Comparison of ENCODE assay signal across 1 cellular context in genomic region chr17:76367647-76368046, GRCh38.
TF ChIP-seq lines count a peak whose summit lies in the region.

No MANE protein-coding gene starts in this region.

TF ChIP-seq in HepG2, 621 proteins besides CTCF, POLR2A, EP300 and RAD21 (continued from another document and continues in another):
- peak; percentile 36; the same call in 1 of the 2 replicates for TF ChIP-seq ARID5B (CRISPR knock-in tag; IDR thresholded peaks at IDR 0.05)
- TF ChIP-seq BRCA1 (CRISPR knock-in tag; IDR thresholded peaks at IDR 0.05), result no peak
- TF ChIP-seq ZNF746 (CRISPR knock-in tag; IDR thresholded peaks at IDR 0.05), result no peak
- no peak for TF ChIP-seq RBM22 (optimal IDR thresholded peaks at IDR 0.05; ENCODE audit: low read length)
- no peak for TF ChIP-seq PLSCR1 (CRISPR knock-in tag; IDR thresholded peaks at IDR 0.05; ENCODE audit: borderline replicate concordance)
- peak; percentile 22; the same call in 1 of the 2 replicates for TF ChIP-seq CEBPG (CRISPR knock-in tag; IDR thresholded peaks at IDR 0.05)
- TF ChIP-seq ETS1 (CRISPR knock-in tag; IDR thresholded peaks at IDR 0.05), result no peak
- 0 out of 2 replicates have a peak, but pooled peaks have one; percentile 17 for TF ChIP-seq HDAC2 (CRISPR knock-in tag; IDR thresholded peaks at IDR 0.05)
- no peak for TF ChIP-seq AGO2 (optimal IDR thresholded peaks at IDR 0.05; ENCODE audit: low read depth, low read length)
- peak; percentile 60; the same call in 1 of the 2 replicates for TF ChIP-seq NR2F6 (IDR thresholded peaks at IDR 0.05)
- peak; percentile 53; the same call in 1 of the 2 replicates for TF ChIP-seq NR2F6 (CRISPR knock-in tag; IDR thresholded peaks at IDR 0.05)
- TF ChIP-seq TBX2 (CRISPR knock-in tag; IDR thresholded peaks at IDR 0.05; ENCODE audit: borderline replicate concordance), result peak; percentile 60; the same call in 1 of the 2 replicates
- no peak for TF ChIP-seq POLR2AphosphoS5 (IDR thresholded peaks at IDR 0.05; ENCODE audit: low read depth, low read length)
- no peak for TF ChIP-seq RNF219 (CRISPR knock-in tag; IDR thresholded peaks at IDR 0.05)
- TF ChIP-seq ZNF792 (CRISPR knock-in tag; IDR thresholded peaks at IDR 0.05), result no peak
- 0 out of 2 replicates have a peak, but pooled peaks have one; percentile 25 for TF ChIP-seq MLX (CRISPR knock-in tag; IDR thresholded peaks at IDR 0.05)
- no peak for TF ChIP-seq NR1H2 (CRISPR knock-in tag; IDR thresholded peaks at IDR 0.05; ENCODE audit: borderline replicate concordance, low read depth)
- TF ChIP-seq ZNF501 (CRISPR knock-in tag; IDR thresholded peaks at IDR 0.05), result no peak
- TF ChIP-seq ZNF503 (CRISPR knock-in tag; IDR thresholded peaks at IDR 0.05), result no peak
- TF ChIP-seq ZNF12 (CRISPR knock-in tag; IDR thresholded peaks at IDR 0.05), result no peak
- TF ChIP-seq ZFP36L1 (CRISPR knock-in tag; IDR thresholded peaks at IDR 0.05), result no peak
- no peak for TF ChIP-seq ZHX1 (CRISPR knock-in tag; IDR thresholded peaks at IDR 0.05; ENCODE audit: low read depth)
- TF ChIP-seq E2F1 (CRISPR knock-in tag; IDR thresholded peaks at IDR 0.05), result no peak
- TF ChIP-seq DMTF1 (CRISPR knock-in tag; IDR thresholded peaks at IDR 0.05), result no peak
- TF ChIP-seq RXRA (CRISPR knock-in tag; IDR thresholded peaks at IDR 0.05), result no peak
- no peak for TF ChIP-seq CREB1 (IDR thresholded peaks at IDR 0.05)
- TF ChIP-seq CREB1 (CRISPR knock-in tag; IDR thresholded peaks at IDR 0.05), result 0 out of 2 replicates have a peak, but pooled peaks have one; percentile 23
- no peak for TF ChIP-seq ZSCAN12 (CRISPR knock-in tag; IDR thresholded peaks at IDR 0.05)
- TF ChIP-seq FIP1L1 (IDR thresholded peaks at IDR 0.05; ENCODE audit: borderline replicate concordance, insufficient read depth, low read depth, low read length), result no peak
- TF ChIP-seq ZFAT (CRISPR knock-in tag; conservative IDR thresholded peaks at IDR 0.05), result no peak
- no peak for TF ChIP-seq ZBTB21 (CRISPR knock-in tag; IDR thresholded peaks at IDR 0.05)
- no peak for TF ChIP-seq HBP1 (CRISPR knock-in tag; IDR thresholded peaks at IDR 0.05; ENCODE audit: low read depth)
- no peak for TF ChIP-seq ZGPAT (CRISPR knock-in tag; IDR thresholded peaks at IDR 0.05)
- no peak for TF ChIP-seq ZNF616 (CRISPR knock-in tag; IDR thresholded peaks at IDR 0.05; ENCODE audit: low read depth)
- no peak for TF ChIP-seq KDM5A (IDR thresholded peaks at IDR 0.05; ENCODE audit: borderline replicate concordance, low read length)
- peak; percentile 65 for TF ChIP-seq HNF4G (IDR thresholded peaks at IDR 0.05; ENCODE audit: borderline replicate concordance, low read depth, low read length)
- no peak; the same call in 1 of the 2 replicates for TF ChIP-seq HNF4G (CRISPR knock-in tag; IDR thresholded peaks at IDR 0.05; ENCODE audit: borderline replicate concordance, low read depth)
- no peak for TF ChIP-seq NAIF1 (CRISPR knock-in tag; IDR thresholded peaks at IDR 0.05; ENCODE audit: borderline replicate concordance)
